8 cellular contexts compared by ENCODE assay signal in genomic region chr5:132776077-132776931, GRCh38. TPM values are rescaled to one million over a fixed set of nuclear protein-coding genes. Genes with fewer than 3 reads are reported as not detected.
DNase-seq lines count a peak whose midpoint lies in the region; ATAC-seq, FAIRE-seq and TF ChIP-seq lines count a peak whose summit lies in the region.

No MANE protein-coding gene starts in this region.

- H3K27ac ChIP-seq in angular gyrus (ENCODE audit: low read depth, low read length) = peak overlapping the region; percentile 97
- peak overlapping the region; percentile 72 for H3K27ac ChIP-seq in psoas muscle

- peak in 11 of 14 donors; percentile 35 to 83 (median 58) for DNase-seq in C1 segment of cervical spinal cord (lab: John Stamatoyannopoulos, UW)
- peak; percentile 22 for DNase-seq in GM19239 (ENCODE audit: insufficient read length, low spot score)
- peak; percentile 66 for DNase-seq in hepatic stellate cell (ENCODE audit: low spot score)
- DNase-seq in psoas muscle = peak; percentile 33 to 64
- no peak for DNase-seq in cerebellar nuclear complex (lab: John Stamatoyannopoulos, UW)

- TF ChIP-seq CTCF in psoas muscle (IDR thresholded peaks at IDR 0.05) = no peak

- H3K9me3 ChIP-seq in psoas muscle = no peaks in the 10 kb centered on the region

- WGBS in psoas muscle, 3 donors = 6 to 9% (median 7%) methylated on average over 31 to 40 of the region's 40 CpGs

- FAIRE-seq in GM19239 (lab: Jason Lieb, UNC) = no peak

- TF ChIP-seq RAD21 in Ishikawa (IDR thresholded peaks at IDR 0.05; ENCODE audit: low read depth) = no peak

- ATAC-seq in psoas muscle = peak in 2 of 4 donors; percentile 33 to 41
- ATAC-seq in HG02571 (IDR thresholded peaks at IDR 0.05; ENCODE audit: unreplicated experiment) = no peak

- peaks cover 6% of the 10 kb centered on the region for H3K4me1 ChIP-seq in psoas muscle

- intact Hi-C loops in psoas muscle (cut with DNase I) = no loop called here

- H3K27me3 ChIP-seq in psoas muscle (ENCODE audit: insufficient read depth in 3 of 3, low read length in 2 of 3) = no peaks in the 10 kb centered on the region

- TF ChIP-seq EP300 in Ishikawa (IDR thresholded peaks at IDR 0.05; ENCODE audit: borderline replicate concordance) = no peak

- peak overlapping the region; percentile 94 for H3K4me3 ChIP-seq in psoas muscle

- no peaks in the 10 kb centered on the region for H3K36me3 ChIP-seq in psoas muscle (ENCODE audit: insufficient read depth in 1 of 2, low read depth in 1 of 2)

TF ChIP-seq in Ishikawa, 13 proteins besides CTCF, POLR2A, EP300 and RAD21:
- TF ChIP-seq FOXM1 (IDR thresholded peaks at IDR 0.05; ENCODE audit: borderline replicate concordance, low read depth) (no peak), MAX (IDR thresholded peaks at IDR 0.05) (no peak), YY1 (IDR thresholded peaks at IDR 0.05; ENCODE audit: low read depth) (peak; percentile 76), CEBPB (IDR thresholded peaks at IDR 0.05) (no peak), USF1 (IDR thresholded peaks at IDR 0.05) (no peak), REST (IDR thresholded peaks at IDR 0.05; ENCODE audit: low read depth) (no peak), ZBTB7A (IDR thresholded peaks at IDR 0.05; ENCODE audit: low read depth) (peak; percentile 66; the same call in 1 of the 2 replicates), NFIC (IDR thresholded peaks at IDR 0.05) (peak; percentile 70; the same call in 1 of the 2 replicates), TEAD4 (IDR thresholded peaks at IDR 0.05) (0 out of 2 replicates have a peak, but pooled peaks have one; percentile 8), CREB1 (IDR thresholded peaks at IDR 0.05; ENCODE audit: low read depth) (no peak), TCF12 (IDR thresholded peaks at IDR 0.05; ENCODE audit: low read depth) (no peak), TAF1 (IDR thresholded peaks at IDR 0.05; ENCODE audit: low read depth) (no peak), EGR1 (IDR thresholded peaks at IDR 0.05) (no peak)

RNA-seq across cellular contexts. Expression of gene SEPTIN8, which starts 0.7 kb away (rescaled TPM):
- total RNA-seq in psoas muscle = 10 to 100 TPM in 1 of 4 donors, 1 to 10 TPM in 3; 9.2 to 13.1 (median 9.6) TPM
- 1 to 10 TPM; 3.8 to 5.7 (median 4.4) TPM for polyA plus RNA-seq in psoas muscle

RNA-seq across cellular contexts. Expression of gene CCNI2, which starts 29.1 kb away (rescaled TPM):
- not detected for total RNA-seq in psoas muscle
- polyA plus RNA-seq in psoas muscle = not detected

RNA-seq across cellular contexts. Expression of gene SOWAHA, which starts 36.8 kb away (rescaled TPM):
- total RNA-seq in psoas muscle = not detected
- polyA plus RNA-seq in psoas muscle = under 1 TPM in 2 of 3 donors, not detected in 1; 0.01 to 0.06 TPM

RNA-seq across cellular contexts. Expression of gene KIF3A, which starts 39.0 kb away (rescaled TPM):
- 1 to 10 TPM; 3.6 to 5.8 (median 4.8) TPM for total RNA-seq in psoas muscle
- polyA plus RNA-seq in psoas muscle = 1 to 10 TPM; 2.5 to 8.0 (median 2.9) TPM

RNA-seq across cellular contexts. Expression of gene SHROOM1, which starts 54.1 kb away (rescaled TPM):
- 1 to 10 TPM; 1.5 to 2.3 (median 1.9) TPM for total RNA-seq in psoas muscle
- 1 to 10 TPM in 2 of 3 donors, under 1 TPM in 1; 0.66 to 1.5 (median 1.1) TPM for polyA plus RNA-seq in psoas muscle

Comparison
In these comparisons a context has a peak if more than half of its experiments do, and no peak if none do; other contexts are left out.
1. DNase-seq: peak in C1 segment of cervical spinal cord (11 of 14), GM19239 (single experiment), hepatic stellate cell (single experiment) and psoas muscle (2 of 2); none in cerebellar nuclear complex (0 of 2).